8 cellular contexts compared by ENCODE assay signal in genomic region chr2:184596819-184597411, GRCh38. TPM values are rescaled to one million over a fixed set of nuclear protein-coding genes. Genes with fewer than 3 reads are reported as not detected.
DNase-seq lines count a peak whose midpoint lies in the region; ATAC-seq and TF ChIP-seq lines count a peak whose summit lies in the region.

No MANE protein-coding gene starts in this region.

- H3K4me3 ChIP-seq in choroid plexus epithelial cell (ENCODE audit: low read depth, low read length) = peak overlapping the region; percentile 66
- H3K4me3 ChIP-seq in mucosa of stomach (ENCODE audit: low read length) = no peak overlapping the region

- ATAC-seq in stimulated activated naive CD8-positive, alpha-beta T cell treated with anti-CD3 and anti-CD28 coated beads, Interleukin-15, Interleukin-2, amounts not matched to agents 100 U/mL and 50 U/mL, for 24 hours = no peak
- no peak for ATAC-seq in GM19455 (IDR thresholded peaks at IDR 0.05; ENCODE audit: unreplicated experiment)

- H3K4me1 Mint-ChIP-seq in stimulated activated naive CD8-positive, alpha-beta T cell treated with anti-CD3 and anti-CD28 coated beads, Interleukin-15, Interleukin-2, amounts not matched to agents 100 ng/mL and 50 ng/mL, for 24 hours (ENCODE audit: low read depth) = peaks cover 11% of the 10 kb centered on the region

- peak overlapping the region; percentile 61 for H3K4me3 Mint-ChIP-seq in stimulated activated naive CD8-positive, alpha-beta T cell treated with anti-CD3 and anti-CD28 coated beads, Interleukin-15, Interleukin-2, amounts not matched to agents 100 ng/mL and 50 ng/mL, for 24 hours

- peaks cover 30% of the 10 kb centered on the region for H3K27me3 ChIP-seq in mucosa of stomach (ENCODE audit: control insufficient read depth, insufficient read depth, low read length)

- TF ChIP-seq CTCF in choroid plexus epithelial cell (conservative IDR thresholded peaks at IDR 0.05; ENCODE audit: low read depth, low read length) = no peak

- no peaks in the 10 kb centered on the region for H3K4me1 ChIP-seq in mucosa of stomach (ENCODE audit: control insufficient read depth, insufficient read depth, low read length)

- peak overlapping the region; percentile 45 for H3K9ac ChIP-seq in mucosa of stomach (ENCODE audit: low read length)

- no peak for DNase-seq in stimulated activated naive CD8-positive, alpha-beta T cell treated with anti-CD3 and anti-CD28 coated beads, Interleukin-15, Interleukin-2, amounts not matched to agents 100 U/mL and 50 U/mL, for 24 hours
- peak; percentile 72 for DNase-seq in NAMALWA (ENCODE audit: low spot score)
- DNase-seq in choroid plexus epithelial cell (ENCODE audit: low read depth) = peak; percentile 53
- no peak for DNase-seq in NCI-H2227 (lab: John Stamatoyannopoulos, UW; ENCODE audit: unreplicated experiment)
- DNase-seq in dermis blood vessel endothelial cell = no peak

- H3K36me3 ChIP-seq in mucosa of stomach (ENCODE audit: control insufficient read depth, insufficient read depth, low read length) = no peaks in the 10 kb centered on the region

- H3K36me3 Mint-ChIP-seq in stimulated activated naive CD8-positive, alpha-beta T cell treated with anti-CD3 and anti-CD28 coated beads, Interleukin-15, Interleukin-2, amounts not matched to agents 100 ng/mL and 50 ng/mL, for 24 hours (ENCODE audit: low read depth) = no peaks in the 10 kb centered on the region

- H3K9me3 Mint-ChIP-seq in stimulated activated naive CD8-positive, alpha-beta T cell treated with anti-CD3 and anti-CD28 coated beads, Interleukin-15, Interleukin-2, amounts not matched to agents 100 ng/mL and 50 ng/mL, for 24 hours = no peaks in the 10 kb centered on the region

- peaks cover 53% of the 10 kb centered on the region for H3K27me3 Mint-ChIP-seq in stimulated activated naive CD8-positive, alpha-beta T cell treated with anti-CD3 and anti-CD28 coated beads, Interleukin-15, Interleukin-2, amounts not matched to agents 100 ng/mL and 50 ng/mL, for 24 hours

- H3K9me3 ChIP-seq in mucosa of stomach (ENCODE audit: control insufficient read depth, low read length) = no peaks in the 10 kb centered on the region

- H3K27ac Mint-ChIP-seq in stimulated activated naive CD8-positive, alpha-beta T cell treated with anti-CD3 and anti-CD28 coated beads, Interleukin-15, Interleukin-2, amounts not matched to agents 100 ng/mL and 50 ng/mL, for 24 hours = no peak overlapping the region

RNA-seq across cellular contexts. Expression of gene ZNF804A, which starts 1.4 kb away (rescaled TPM):
- 0.05 TPM in 1 of 2 replicates, not detected in the other for total RNA-seq in dermis blood vessel endothelial cell

Comparison
In these comparisons a context has a peak if more than half of its experiments do, and no peak if none do; other contexts are left out.
1. DNase-seq: peak in NAMALWA (single experiment) and choroid plexus epithelial cell (single experiment); none in stimulated activated naive CD8-positive, alpha-beta T cell treated with anti-CD3 and anti-CD28 coated beads, Interleukin-15, Interleukin-2, amounts not matched to agents 100 U/mL and 50 U/mL, for 24 hours (single experiment), NCI-H2227 (single experiment) and dermis blood vessel endothelial cell (single experiment).